ENCODE assay signal across 1 cellular context in the genomic region with DNA sequence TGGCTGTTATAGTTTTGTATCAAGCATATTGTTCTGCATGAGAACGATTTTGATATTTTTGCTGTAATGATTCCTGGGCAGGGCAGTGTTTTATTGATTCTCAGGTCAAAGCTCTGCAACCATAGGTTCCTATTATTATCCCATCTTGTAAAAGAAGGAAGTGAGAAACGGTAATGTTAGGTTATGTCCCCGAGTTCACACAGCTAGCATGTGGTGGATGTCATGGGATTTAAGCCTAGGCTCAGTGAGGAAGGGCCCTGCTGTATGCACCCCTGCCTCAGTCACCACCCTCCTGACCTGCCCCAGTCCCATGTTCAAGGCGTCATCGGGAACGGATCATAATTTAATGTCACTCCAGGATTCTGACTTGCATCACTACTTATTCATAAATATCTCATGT.
TF ChIP-seq lines count a peak whose summit lies in the region.

No MANE protein-coding gene starts in this region.

TF ChIP-seq in HepG2, 621 proteins besides CTCF, POLR2A, EP300 and RAD21:
- peak; percentile 37 for TF ChIP-seq RBM22 (optimal IDR thresholded peaks at IDR 0.05; ENCODE audit: low read length)
- TF ChIP-seq ZNF773 (CRISPR knock-in tag; IDR thresholded peaks at IDR 0.05; ENCODE audit: borderline replicate concordance), result no peak
- no peak for TF ChIP-seq RFX3 (CRISPR knock-in tag; IDR thresholded peaks at IDR 0.05)
